19 cellular contexts compared by ENCODE assay signal in genomic region chr12:132723764-132724140, GRCh38. TPM values are rescaled to one million over a fixed set of nuclear protein-coding genes. Genes with fewer than 3 reads are reported as not detected.
DNase-seq lines count a peak whose midpoint lies in the region; ATAC-seq and TF ChIP-seq lines count a peak whose summit lies in the region.
"Had no signal": no experiment of that assay in that cellular context is flagged by ENCODE, and none has a peak within 500 bp of the region (broad histone marks: within the 10 kb centered on the region; RNA-seq: fewer than 3 reads in every experiment).

No MANE protein-coding gene starts in this region.

- no peaks in the 10 kb centered on the region for H3K9me3 Mint-ChIP-seq in activated naive CD4-positive, alpha-beta T cell treated with anti-CD3 and anti-CD28 coated beads, Interleukin-2, amount 50 U/mL, for 72 hours
- H3K9me3 Mint-ChIP-seq: activated naive CD4-positive, alpha-beta T cell treated with anti-CD3 and anti-CD28 coated beads for 36 hours had no signal

- H3K36me3 ChIP-seq in smooth muscle cell (ENCODE audit: low read depth) (peaks cover 10% of the 10 kb centered on the region), spleen (peaks cover 9 to 100% (median 98%) of the 10 kb centered on the region in 6 donors)

- peaks cover 14 to 19% of the 10 kb centered on the region in 2 donors for H3K36me3 Mint-ChIP-seq in activated naive CD4-positive, alpha-beta T cell treated with anti-CD3 and anti-CD28 coated beads, Interleukin-2, amount 50 U/mL, for 72 hours

- intact Hi-C loops in spleen (cut with DNase I; ENCODE audit: low total_unique reads) = no loop called here

- H4K20me1 ChIP-seq in smooth muscle cell (ENCODE audit: low read depth) = peaks cover 94% of the 10 kb centered on the region

- H3K4me3 ChIP-seq in smooth muscle cell (no peak overlapping the region), spleen (no peak overlapping the region)
- H3K4me3 ChIP-seq: SJSA1, upper lobe of right lung had no signal

- no peak for DNase-seq in activated naive CD4-positive, alpha-beta T cell treated with anti-CD3 and anti-CD28 coated beads, Interleukin-2, amount 50 U/mL, for 72 hours (ENCODE audit: low spot score in 2 of 2)
- DNase-seq in activated naive CD4-positive, alpha-beta T cell (lab: John Stamatoyannopoulos, UW) = no peak
- DNase-seq in NCI-H226 (peak; percentile 63), erythroblast (lab: John Stamatoyannopoulos, UW) (peak; percentile 21 to 38), smooth muscle cell (lab: John Stamatoyannopoulos, UW; ENCODE audit: unreplicated experiment) (no peak), spleen (no peak), dermis blood vessel endothelial cell (no peak)
- DNase-seq: ACHN; activated CD4-positive, CD25-positive, alpha-beta regulatory T cell treated with anti-CD3 and anti-CD28 coated beads, Interleukin-2, amount 50 U/mL, for 72 hours; activated naive CD4-positive, alpha-beta T cell treated with anti-CD3 and anti-CD28 coated beads for 36 hours; hypothalamus; NCI-H2029; NCI-H526; OCI-M1; retina; stimulated activated naive CD4-positive, alpha-beta T cell treated with Interleukin-2 at 50 U/mL for 16 hours; upper lobe of right lung had no signal

- peaks cover 28% of the 10 kb centered on the region for H3K79me2 ChIP-seq in smooth muscle cell (ENCODE audit: low read depth)

- no peak overlapping the region for H2AFZ ChIP-seq in smooth muscle cell (ENCODE audit: low read depth)

- 72% methylated on average over 2 of the region's 2 CpGs for WGBS in smooth muscle cell (ENCODE audit: low lambda C conversion rate)
- 86 to 97% (median 94%) methylated on average over 2 of the region's 2 CpGs for WGBS in spleen, 5 donors

- H3K9me3 ChIP-seq in smooth muscle cell (replicated peaks; ENCODE audit: low read depth) (no peaks in the 10 kb centered on the region), spleen (no peaks in the 10 kb centered on the region)
- H3K9me3 ChIP-seq: SJSA1, upper lobe of right lung had no signal

- no peak overlapping the region for H3K4me2 ChIP-seq in smooth muscle cell

- no peaks in the 10 kb centered on the region for H3K27me3 ChIP-seq in smooth muscle cell (ENCODE audit: low read depth)
- no peaks in the 10 kb centered on the region for H3K27me3 ChIP-seq in spleen (replicated peaks in 1 of 7)
- H3K27me3 ChIP-seq: SJSA1, upper lobe of right lung had no signal

- peaks cover 15% of the 10 kb centered on the region for H3F3A ChIP-seq in smooth muscle cell (ENCODE audit: low read depth)

- peak overlapping the region; percentile 73 for H3K27ac ChIP-seq in smooth muscle cell (ENCODE audit: low read depth)
- H3K27ac ChIP-seq in spleen = no peak overlapping the region
- H3K27ac ChIP-seq: SJSA1, upper lobe of right lung had no signal

- TF ChIP-seq CTCF in smooth muscle cell (IDR thresholded peaks at IDR 0.05; ENCODE audit: borderline replicate concordance, insufficient read depth, poor library complexity, severe bottlenecking) (no peak), spleen (IDR thresholded peaks at IDR 0.05 in 8 of 11, conservative IDR thresholded peaks at IDR 0.05 in 3 of 11) (no peak)

- peak overlapping the region; percentile 49 for H3K9ac ChIP-seq in smooth muscle cell (ENCODE audit: low read depth)

- peak overlapping the region; percentile 46 to 65 for H3K27ac Mint-ChIP-seq in activated naive CD4-positive, alpha-beta T cell treated with anti-CD3 and anti-CD28 coated beads, Interleukin-2, amount 50 U/mL, for 72 hours

- H3K4me1 ChIP-seq in smooth muscle cell (ENCODE audit: low read depth) (no peaks in the 10 kb centered on the region), spleen (no peaks in the 10 kb centered on the region)
- H3K4me1 ChIP-seq: SJSA1, upper lobe of right lung had no signal

- no peak for ATAC-seq in activated naive CD4-positive, alpha-beta T cell treated with anti-CD3 and anti-CD28 coated beads, Interleukin-2, amount 50 U/mL, for 72 hours
- no peak for ATAC-seq in GM18520 (IDR thresholded peaks at IDR 0.05; ENCODE audit: unreplicated experiment)

- TF ChIP-seq POLR2A in erythroblast (IDR thresholded peaks at IDR 0.05; ENCODE audit: low read length) (no peak), spleen (IDR thresholded peaks at IDR 0.05) (no peak)

RNA-seq across cellular contexts. Expression of gene PGAM5, which starts 13.1 kb away (rescaled TPM):
- 10 to 100 TPM; 60.0 to 65.9 TPM for total RNA-seq in activated naive CD4-positive, alpha-beta T cell treated with anti-CD3 and anti-CD28 coated beads, Interleukin-2, amount 50 U/mL, for 72 hours
- total RNA-seq in smooth muscle cell = 16.4 and 16.8 TPM in 2 replicates
- polyA plus RNA-seq in smooth muscle cell = 13.5 and 17.7 TPM in 2 replicates
- 10 to 100 TPM; 19.4 to 28.8 (median 21.7) TPM for total RNA-seq in spleen
- polyA plus RNA-seq in spleen = 10 to 100 TPM in 2 of 3 donors, 1 to 10 TPM in 1; 8.2 to 24.0 (median 14.1) TPM
- 63.3 and 73.5 TPM in 2 replicates for total RNA-seq in dermis blood vessel endothelial cell

RNA-seq across cellular contexts. Expression of gene PXMP2, which starts 36.4 kb away (rescaled TPM):
- 10 to 100 TPM in 1 of 2 donors, 1 to 10 TPM in 1; 4.5 to 11.6 TPM for total RNA-seq in activated naive CD4-positive, alpha-beta T cell treated with anti-CD3 and anti-CD28 coated beads, Interleukin-2, amount 50 U/mL, for 72 hours
- total RNA-seq in smooth muscle cell = 14.7 and 28.9 TPM in 2 replicates
- polyA plus RNA-seq in smooth muscle cell = 23.8 and 25.0 TPM in 2 replicates
- 10 to 100 TPM in 4 of 7 donors, 1 to 10 TPM in 3; 8.4 to 19.6 (median 10.0) TPM for total RNA-seq in spleen
- 10 to 100 TPM in 1 of 3 donors, 1 to 10 TPM in 2; 3.3 to 11.3 (median 7.7) TPM for polyA plus RNA-seq in spleen
- total RNA-seq in dermis blood vessel endothelial cell = 27.3 and 34.4 TPM in 2 replicates

RNA-seq across cellular contexts. Expression of gene POLE, which starts 36.6 kb away (rescaled TPM):
- total RNA-seq in activated naive CD4-positive, alpha-beta T cell treated with anti-CD3 and anti-CD28 coated beads, Interleukin-2, amount 50 U/mL, for 72 hours = 100 to 1,000 TPM; 164 to 177 TPM
- total RNA-seq in smooth muscle cell = 11.0 and 11.5 TPM in 2 replicates
- polyA plus RNA-seq in smooth muscle cell = 8.5 and 9.2 TPM in 2 replicates
- 100 to 1,000 TPM in 3 of 7 donors, 10 to 100 TPM in 4; 70.1 to 122 (median 99.6) TPM for total RNA-seq in spleen
- polyA plus RNA-seq in spleen = 10 to 100 TPM; 18.1 to 37.6 (median 30.4) TPM
- total RNA-seq in dermis blood vessel endothelial cell = 32.5 and 39.7 TPM in 2 replicates

RNA-seq across cellular contexts. Expression of gene ANKLE2, which starts 37.9 kb away (rescaled TPM):
- 100 to 1,000 TPM in 1 of 2 donors, 10 to 100 TPM in 1; 82.9 to 129 TPM for total RNA-seq in activated naive CD4-positive, alpha-beta T cell treated with anti-CD3 and anti-CD28 coated beads, Interleukin-2, amount 50 U/mL, for 72 hours
- 90.5 and 94.8 TPM in 2 replicates for total RNA-seq in smooth muscle cell
- 56.4 and 79.8 TPM in 2 replicates for polyA plus RNA-seq in smooth muscle cell
- total RNA-seq in spleen = 10 to 100 TPM; 60.4 to 86.5 (median 82.3) TPM
- polyA plus RNA-seq in spleen = 10 to 100 TPM; 25.7 to 48.5 (median 40.4) TPM
- total RNA-seq in dermis blood vessel endothelial cell = 51.6 and 61.6 TPM in 2 replicates

Comparison
In these comparisons a context has a peak if more than half of its experiments do, and no peak if none do; other contexts are left out.
1. DNase-seq: peak in NCI-H226 (single experiment) and erythroblast (2 of 2); none in activated naive CD4-positive, alpha-beta T cell treated with anti-CD3 and anti-CD28 coated beads, Interleukin-2, amount 50 U/mL, for 72 hours (0 of 2), activated naive CD4-positive, alpha-beta T cell (0 of 4), smooth muscle cell (single experiment), spleen (single experiment) and dermis blood vessel endothelial cell (single experiment).